9 cellular contexts compared by ENCODE assay signal in genomic region chr2:37375721-37376399, GRCh38. TPM values are rescaled to one million over a fixed set of nuclear protein-coding genes. Genes with fewer than 3 reads are reported as not detected.
A peak's percentile ranks its signal among the peaks of the same experiment; 100 is the strongest.
DNase-seq lines count a peak whose midpoint lies in the region; ATAC-seq lines count a peak whose summit lies in the region.
"Had no signal": no experiment of that assay in that cellular context is flagged by ENCODE, and none has a peak within 500 bp of the region (broad histone marks: within the 10 kb centered on the region; RNA-seq: fewer than 3 reads in every experiment).

No MANE protein-coding gene starts in this region.

- H4K91ac ChIP-seq in neuronal stem cell (ENCODE audit: low read depth, low read length, poor library complexity), result no peak overlapping the region

- H3K9me3 ChIP-seq in neuronal stem cell (replicated peaks in 1 of 2; ENCODE audit: control insufficient read depth in 2 of 2, insufficient read depth in 1 of 2, low read depth in 1 of 2, low read length in 2 of 2), result no peaks in the 10 kb centered on the region

- no peaks in the 10 kb centered on the region for H3K4me1 ChIP-seq in neuronal stem cell (ENCODE audit: control insufficient read depth in 2 of 2, insufficient read depth in 1 of 2, low read depth in 1 of 2, low read length in 2 of 2)

- no peak overlapping the region for H3K9ac ChIP-seq in neuronal stem cell (ENCODE audit: low read depth, low read length, poor library complexity)

- no peak overlapping the region for H3K23ac ChIP-seq in neuronal stem cell (ENCODE audit: low read depth, low read length, poor library complexity)

- H2BK15ac ChIP-seq in neuronal stem cell (ENCODE audit: low read length), result no peak overlapping the region

- DNase-seq in RPMI7951 (ENCODE audit: low read depth) (peak; percentile 43), neuronal stem cell (ENCODE audit: low spot score) (no peak), NCI-H446 (lab: John Stamatoyannopoulos, UW) (no peak), NCI-H1417 (lab: John Stamatoyannopoulos, UW) (no peak), iPS-NIHi11 (ENCODE audit: low spot score) (no peak)
- no peak for DNase-seq in activated CD4-positive, CD25-positive, alpha-beta regulatory T cell treated with anti-CD3 and anti-CD28 coated beads, Interleukin-2, amount 50 U/mL, for 72 hours

- no peak overlapping the region for H3K27ac ChIP-seq in neuronal stem cell (replicated peaks; ENCODE audit: low read length)
- H3K27ac ChIP-seq: SK-N-MC had no signal

- H3K4me2 ChIP-seq in neuronal stem cell (ENCODE audit: insufficient read depth, low read length, poor library complexity, severe bottlenecking), result no peak overlapping the region

- no peaks in the 10 kb centered on the region for H3K36me3 ChIP-seq in neuronal stem cell (replicated peaks in 1 of 2; ENCODE audit: control insufficient read depth in 2 of 2, insufficient read depth in 2 of 2, low read length in 2 of 2)

- WGBS in neuronal stem cell (ENCODE audit: extremely low coverage in 2 of 2, insufficient read length in 2 of 2, insufficient replicate concordance in 1 of 2), 2 donors, result no CpG with 5 or more reads among the region's 9 CpGs

- H3K18ac ChIP-seq in neuronal stem cell (ENCODE audit: low read length), result no peak overlapping the region

- H3K27me3 ChIP-seq in neuronal stem cell (ENCODE audit: control insufficient read depth in 3 of 3, insufficient read depth in 3 of 3, low read depth in 1 of 3, low read length in 3 of 3), result no peaks in the 10 kb centered on the region

- no peak overlapping the region for H3K4ac ChIP-seq in neuronal stem cell (ENCODE audit: low read length)

- H3K4me3 ChIP-seq in neuronal stem cell (ENCODE audit: low read length in 2 of 2), result no peak overlapping the region
- H3K4me3 ChIP-seq: SK-N-MC had no signal

- H2BK120ac ChIP-seq in neuronal stem cell (ENCODE audit: low read depth, low read length), result no peak overlapping the region

- H3K79me1 ChIP-seq in neuronal stem cell (ENCODE audit: low read depth, low read length), result no peaks in the 10 kb centered on the region

- H2BK5ac ChIP-seq in neuronal stem cell (ENCODE audit: low read length), result no peak overlapping the region

- H4K8ac ChIP-seq in neuronal stem cell (ENCODE audit: low read depth, low read length), result no peak overlapping the region

- H3K14ac ChIP-seq in neuronal stem cell (ENCODE audit: low read length), result no peak overlapping the region

- no peak overlapping the region for H2BK12ac ChIP-seq in neuronal stem cell (ENCODE audit: low read length)

- peak; percentile 18 for ATAC-seq in GM19025 (IDR thresholded peaks at IDR 0.05; ENCODE audit: low read depth, unreplicated experiment)
- ATAC-seq in HG02610 (IDR thresholded peaks at IDR 0.05; ENCODE audit: unreplicated experiment), result peak; percentile 21

- peak overlapping the region; percentile 73 for H2AFZ ChIP-seq in neuronal stem cell (ENCODE audit: low read length)

- H2AK5ac ChIP-seq in neuronal stem cell (ENCODE audit: low read depth, low read length), result no peak overlapping the region

RNA-seq across cellular contexts. Expression of gene QPCT, which starts 31.4 kb away (rescaled TPM):
- 126 and 137 TPM in 2 replicates for total RNA-seq in RPMI7951 (2014; rRNA removed; shearing (Covaris generic))
- 6.9 TPM for polyA plus RNA-seq in neuronal stem cell (2013, experiment 1 of 2)
- 7.3 TPM for polyA plus RNA-seq in neuronal stem cell (2013, experiment 2 of 2)

RNA-seq across cellular contexts. Expression of gene PRKD3, which starts 51.2 kb away (rescaled TPM):
- 94.0 and 96.4 TPM in 2 replicates for total RNA-seq in RPMI7951 (2014; rRNA removed; shearing (Covaris generic))
- polyA plus RNA-seq in neuronal stem cell (2013, experiment 1 of 2), result 23.0 TPM
- 23.0 TPM for polyA plus RNA-seq in neuronal stem cell (2013, experiment 2 of 2)
